In the genomic region with DNA sequence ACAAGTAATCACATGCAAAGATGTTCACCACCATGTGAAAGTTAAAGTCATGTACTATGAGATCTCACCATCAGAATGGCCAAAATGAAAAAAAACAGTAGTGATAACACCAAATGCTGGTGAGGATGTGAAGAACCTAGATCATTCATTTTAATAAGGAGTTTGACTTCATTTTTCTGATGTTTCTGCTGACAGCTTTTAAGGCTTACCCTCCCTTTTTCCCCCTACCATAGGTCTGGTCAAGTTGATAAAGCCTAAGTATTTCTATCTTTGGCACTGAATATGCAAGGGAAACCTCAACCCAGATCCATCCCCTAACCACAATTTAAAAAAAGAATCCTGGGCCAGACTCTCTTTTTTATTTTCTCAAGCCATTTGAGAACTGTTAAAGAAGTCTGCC, we compare ENCODE assay signal across 26 cellular contexts.
"Had no signal": no experiment of that assay in that cellular context is flagged by ENCODE, and none has a peak within 500 bp of the region (broad histone marks: within the 10 kb centered on the region; RNA-seq: fewer than 3 reads in every experiment).

No MANE protein-coding gene starts in this region.

- H3K27me3 ChIP-seq: dorsolateral prefrontal cortex, esophagus muscularis mucosa, foreskin keratinocyte, gastroesophageal sphincter, heart left ventricle, left lung, neutrophil, right lobe of liver, tibial nerve, upper lobe of left lung had no signal

- H3K79me2 ChIP-seq: parathyroid adenoma had no signal

- FAIRE-seq: endothelial cell of umbilical vein, islet of Langerhans, small intestine, urothelium cell line had no signal

- H3K27ac ChIP-seq: dorsolateral prefrontal cortex, esophagus muscularis mucosa, foreskin keratinocyte, gastroesophageal sphincter, heart left ventricle, left lung, neutrophil, parathyroid adenoma, right lobe of liver, thoracic aorta, tibial nerve, upper lobe of left lung had no signal

- H3K4me1 ChIP-seq: esophagus muscularis mucosa, foreskin keratinocyte, gastroesophageal sphincter, heart left ventricle, left lung, parathyroid adenoma, right lobe of liver, tibial nerve, upper lobe of left lung had no signal

- H3K9ac ChIP-seq: parathyroid adenoma had no signal

- H3K36me3 ChIP-seq: esophagus muscularis mucosa, gastroesophageal sphincter, heart left ventricle, left lung, neutrophil, right lobe of liver, thoracic aorta, tibial nerve, upper lobe of left lung had no signal

- H2AFZ ChIP-seq: parathyroid adenoma had no signal

- ATAC-seq: foreskin keratinocyte; gastroesophageal sphincter; heart left ventricle; left cardiac atrium; left lung; mucosa of descending colon; natural killer cell treated with Interleukin-12 subunit alpha and Interleukin-12 subunit beta and Interleukin-15 and Interleukin-18, amount 100 ng/mL, for 72 hours; right lobe of liver; stimulated activated naive B cell treated with anti-CD40 and anti-IgM and Interleukin-4, amounts not matched to agents 10 μg/mL and 1 μg/mL and 100 μg/mL, for 72 hours had no signal

- DNase-seq: dorsolateral prefrontal cortex; effector CD4-positive, alpha-beta T cell; heart left ventricle; hippocampal formation; left cardiac atrium; left lung; mesenchymal stem cell; mucosa of descending colon; naive B cell; right lobe of liver; small intestine; stimulated activated CD4-positive, alpha-beta T cell treated with anti-CD3 and anti-CD28 coated beads, Interleukin-15, amount 100 ng/mL, for 24 hours; stimulated activated CD4-positive, alpha-beta T cell treated with anti-CD3 and anti-CD28 coated beads, Interleukin-2, amount 100 ng/mL, for 48 hours; stimulated activated naive B cell treated with anti-CD40 and anti-IgM and Interleukin-4, amounts not matched to agents 10 μg/mL and 1 μg/mL and 100 μg/mL, for 72 hours; upper lobe of left lung had no signal

- H3K4me3 ChIP-seq: dorsolateral prefrontal cortex, esophagus muscularis mucosa, gastroesophageal sphincter, heart left ventricle, left lung, mucosa of descending colon, right lobe of liver, thoracic aorta, tibial nerve, upper lobe of left lung had no signal

- H3K9me3 ChIP-seq: esophagus muscularis mucosa, gastroesophageal sphincter, mucosa of descending colon, neutrophil, right lobe of liver, thoracic aorta, tibial nerve, upper lobe of left lung had no signal
